In the genomic region with DNA sequence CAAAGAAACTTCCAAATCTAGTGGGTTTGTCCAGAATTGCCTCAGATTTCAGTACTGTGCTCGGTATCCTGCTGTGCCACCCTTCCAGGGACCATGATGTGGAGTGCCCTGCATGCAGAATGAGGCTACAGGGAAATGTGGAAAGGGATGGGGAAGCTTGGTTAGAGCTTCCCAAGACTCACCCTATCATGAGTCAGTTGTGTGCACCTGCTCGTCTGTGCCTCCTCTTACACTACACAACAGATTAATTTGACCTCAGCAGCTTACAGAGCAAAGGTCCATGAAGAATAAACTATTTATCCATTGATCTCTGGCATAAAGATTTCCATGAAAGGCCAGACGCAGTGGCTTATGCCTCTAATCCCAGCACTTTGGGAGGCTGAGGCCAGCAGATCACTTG, we compare ENCODE assay signal across 22 cellular contexts.
"Had no signal": no experiment of that assay in that cellular context is flagged by ENCODE, and none has a peak within 500 bp of the region (broad histone marks: within the 10 kb centered on the region; RNA-seq: fewer than 3 reads in every experiment).

No MANE protein-coding gene starts in this region.

- H3K27me3 ChIP-seq: SJSA1 had no signal

- H3K27ac ChIP-seq: HL-60, SJSA1, SK-N-MC had no signal

- H3K36me3 ChIP-seq: SJSA1 had no signal

- H3K9me3 ChIP-seq: SJSA1 had no signal

- DNase-seq: KBM-7, MV-4-11, NCI-H1048, NCI-H1105, NCI-H1417, NCI-H1436 treated with DMSO at 0.1 percent for 48 hours, NCI-H187, NCI-H2029, NCI-H2081 treated with DMSO at 0.1 percent for 48 hours, NCI-H2171, NCI-H226, NCI-H446, NCI-H510A, NCI-H524 treated with DMSO at 0.1 percent for 48 hours, NCI-H69, NCI-H774, Right ventricle myocardium superior, RPMI8226, SIG-M5 had no signal

- H3K4me1 ChIP-seq: SJSA1 had no signal

- H3K4me3 ChIP-seq: SJSA1, SK-N-MC had no signal
